Comparison of ENCODE assay signal across 8 cellular contexts in genomic region chr17:77373298-77374169, GRCh38.
DNase-seq lines count a peak whose midpoint lies in the region; ATAC-seq and TF ChIP-seq lines count a peak whose summit lies in the region.

No MANE protein-coding gene starts in this region.

- intact Hi-C loops in activated CD8-positive, alpha-beta T cell treated with anti-CD3 and anti-CD28 coated beads for 36 hours (cut with micrococcal nuclease), result no loop called here

- no peaks in the 10 kb centered on the region for H3K27me3 Mint-ChIP-seq in activated CD8-positive, alpha-beta T cell treated with anti-CD3 and anti-CD28 coated beads for 36 hours

- TF ChIP-seq CTCF in activated CD8-positive, alpha-beta T cell treated with anti-CD3 and anti-CD28 coated beads for 36 hours (IDR thresholded peaks at IDR 0.05), result no peak
- TF ChIP-seq CTCF in omental fat pad (IDR thresholded peaks at IDR 0.05), result no peak

- DNase-seq in ELF-1 (ENCODE audit: low read depth, low spot score) (peak; percentile 73), fibroblast of peridontal ligament (ENCODE audit: extremely low read depth) (peak; percentile 29), omental fat pad (ENCODE audit: low spot score) (no peak), NCI-H510A treated with DMSO at 0.1 percent for 48 hours (lab: John Stamatoyannopoulos, UW) (no peak), GDM1 (lab: John Stamatoyannopoulos, UW) (no peak)
- peak; percentile 64 for DNase-seq in activated CD8-positive, alpha-beta T cell treated with anti-CD3 and anti-CD28 coated beads for 36 hours

- POLR2A ChIA-PET in activated CD8-positive, alpha-beta T cell treated with anti-CD3 and anti-CD28 coated beads for 36 hours (lab: Charles Lee), result interaction anchor here (1.0 to 5.5 kb wide), 10 partner anchors 9 to 76 kb away, joined by 3 to 52 read pairs (median 4); no protein-coding TSS in a partner anchor

- H3K27ac Mint-ChIP-seq in activated CD8-positive, alpha-beta T cell treated with anti-CD3 and anti-CD28 coated beads for 36 hours, result peak overlapping the region; percentile 91

- H3K4me1 Mint-ChIP-seq in activated CD8-positive, alpha-beta T cell treated with anti-CD3 and anti-CD28 coated beads for 36 hours (ENCODE audit: low read depth), result peaks cover 50% of the 10 kb centered on the region

- no peaks in the 10 kb centered on the region for H3K9me3 Mint-ChIP-seq in activated CD8-positive, alpha-beta T cell treated with anti-CD3 and anti-CD28 coated beads for 36 hours

- CTCF ChIA-PET in activated CD8-positive, alpha-beta T cell treated with anti-CD3 and anti-CD28 coated beads for 36 hours (lab: Charles Lee), result interaction anchor here (1.0 to 4.4 kb wide), 8 partner anchors 15 to 122 kb away, joined by 3 to 35 read pairs (median 4); no protein-coding TSS in a partner anchor

- ATAC-seq in HG02970 (IDR thresholded peaks at IDR 0.05; ENCODE audit: low FRiP score, unreplicated experiment) (peak; percentile 11), omental fat pad (ENCODE audit: low FRiP score) (peak; percentile 25), HG03045 (IDR thresholded peaks at IDR 0.05; ENCODE audit: unreplicated experiment) (no peak)
- ATAC-seq in activated CD8-positive, alpha-beta T cell treated with anti-CD3 and anti-CD28 coated beads for 36 hours, result peak; percentile 14

- peak overlapping the region; percentile 92 for H3K4me3 Mint-ChIP-seq in activated CD8-positive, alpha-beta T cell treated with anti-CD3 and anti-CD28 coated beads for 36 hours

- H3K36me3 Mint-ChIP-seq in activated CD8-positive, alpha-beta T cell treated with anti-CD3 and anti-CD28 coated beads for 36 hours (ENCODE audit: low read depth), result peaks cover 20% of the 10 kb centered on the region

Comparison
In these comparisons a context has a peak if more than half of its experiments do, and no peak if none do; other contexts are left out.
1. DNase-seq: peak in ELF-1 (single experiment), activated CD8-positive, alpha-beta T cell treated with anti-CD3 and anti-CD28 coated beads for 36 hours (single experiment) and fibroblast of peridontal ligament (single experiment); none in omental fat pad (single experiment), NCI-H510A treated with DMSO at 0.1 percent for 48 hours (single experiment) and GDM1 (single experiment).